Comparison of ENCODE assay signal across 2 cellular contexts in the genomic region with DNA sequence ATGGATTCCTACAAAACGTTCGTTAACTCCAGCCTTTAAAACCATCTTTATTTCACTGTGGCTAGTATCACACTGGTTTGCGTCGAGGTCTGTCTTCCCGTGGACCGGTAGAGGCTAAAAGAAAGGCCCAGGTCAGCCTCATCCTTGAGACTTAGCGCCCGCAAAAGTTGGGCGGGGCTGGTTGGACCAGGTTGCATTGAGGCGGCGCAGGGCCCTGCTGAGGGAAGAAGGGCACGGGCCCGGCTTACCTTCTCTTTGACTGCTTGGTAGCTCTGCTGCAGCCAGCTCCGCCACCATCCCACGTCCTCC.
TF ChIP-seq lines count a peak whose summit lies in the region.

No MANE protein-coding gene starts in this region.

TF ChIP-seq in GM12878, 131 proteins besides CTCF, POLR2A, EP300 and RAD21:
- TF ChIP-seq DPF2 (IDR thresholded peaks at IDR 0.05) (0 out of 2 replicates have a peak, but pooled peaks have one; percentile 25), BHLHE40 (IDR thresholded peaks at IDR 0.05; ENCODE audit: borderline replicate concordance in 1 of 2, low read depth in 2 of 2, low read length in 1 of 2) (no peak; a peak in 1 of 4 replicates)
- TF ChIP-seq, protein P1, sequence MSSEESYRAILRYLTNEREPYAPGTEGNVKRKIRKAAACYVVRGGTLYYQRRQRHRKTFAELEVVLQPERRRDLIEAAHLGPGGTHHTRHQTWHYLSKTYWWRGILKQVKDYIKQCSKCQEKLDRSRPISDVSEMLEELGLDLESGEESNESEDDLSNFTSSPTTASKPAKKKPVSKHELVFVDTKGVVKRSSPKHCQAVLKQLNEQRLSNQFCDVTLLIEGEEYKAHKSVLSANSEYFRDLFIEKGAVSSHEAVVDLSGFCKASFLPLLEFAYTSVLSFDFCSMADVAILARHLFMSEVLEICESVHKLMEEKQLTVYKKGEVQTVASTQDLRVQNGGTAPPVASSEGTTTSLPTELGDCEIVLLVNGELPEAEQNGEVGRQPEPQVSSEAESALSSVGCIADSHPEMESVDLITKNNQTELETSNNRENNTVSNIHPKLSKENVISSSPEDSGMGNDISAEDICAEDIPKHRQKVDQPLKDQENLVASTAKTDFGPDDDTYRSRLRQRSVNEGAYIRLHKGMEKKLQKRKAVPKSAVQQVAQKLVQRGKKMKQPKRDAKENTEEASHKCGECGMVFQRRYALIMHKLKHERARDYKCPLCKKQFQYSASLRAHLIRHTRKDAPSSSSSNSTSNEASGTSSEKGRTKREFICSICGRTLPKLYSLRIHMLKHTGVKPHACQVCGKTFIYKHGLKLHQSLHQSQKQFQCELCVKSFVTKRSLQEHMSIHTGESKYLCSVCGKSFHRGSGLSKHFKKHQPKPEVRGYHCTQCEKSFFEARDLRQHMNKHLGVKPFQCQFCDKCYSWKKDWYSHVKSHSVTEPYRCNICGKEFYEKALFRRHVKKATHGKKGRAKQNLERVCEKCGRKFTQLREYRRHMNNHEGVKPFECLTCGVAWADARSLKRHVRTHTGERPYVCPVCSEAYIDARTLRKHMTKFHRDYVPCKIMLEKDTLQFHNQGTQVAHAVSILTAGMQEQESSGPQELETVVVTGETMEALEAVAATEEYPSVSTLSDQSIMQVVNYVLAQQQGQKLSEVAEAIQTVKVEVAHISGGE (CRISPR knock-in tag; IDR thresholded peaks at IDR 0.05), result no peak

TF ChIP-seq in GM12891, 5 proteins besides CTCF, POLR2A, EP300 and RAD21:
- TF ChIP-seq TAF1 (IDR thresholded peaks at IDR 0.05; ENCODE audit: low read depth, low read length) (no peak), SPI1 (IDR thresholded peaks at IDR 0.05; ENCODE audit: low read depth, low read length) (no peak), POU2F2 (IDR thresholded peaks at IDR 0.05; ENCODE audit: low read depth, low read length) (no peak), POLR2AphosphoS5 (IDR thresholded peaks at IDR 0.05; ENCODE audit: low read depth, low read length) (no peak), PAX5 (IDR thresholded peaks at IDR 0.05; ENCODE audit: insufficient read depth, low read length, severe bottlenecking) (no peak)
TF ChIP-seq in GM12891: peak in this region for 0.
